In genomic region chr10:3890602-3891352, GRCh38 we compare ENCODE assay signal across 1 cellular context.
A peak's percentile ranks its signal among the peaks of the same experiment; 100 is the strongest.
TF ChIP-seq lines count a peak whose summit lies in the region.

No MANE protein-coding gene starts in this region.

TF ChIP-seq in K562, 482 proteins besides CTCF, POLR2A, EP300 and RAD21 (continued from another document):
- TF ChIP-seq NRF1 (conservative IDR thresholded peaks at IDR 0.05 in 1 of 2, IDR thresholded peaks at IDR 0.05 in 1 of 2) (0 out of 4 replicates have a peak, but pooled peaks of 1 of the 2 experiments have one; percentile 21), CHD4 (IDR thresholded peaks at IDR 0.05; ENCODE audit: insufficient read depth, insufficient replicate concordance, low read depth, low read length, poor library complexity, severe bottlenecking) (no peak), HDAC8 (tag; IDR thresholded peaks at IDR 0.05) (peak; percentile 99), BCL6 (CRISPR knock-in tag; IDR thresholded peaks at IDR 0.05) (peak; percentile 96), MEF2A (IDR thresholded peaks at IDR 0.05; ENCODE audit: control insufficient read depth, low read depth, low read length) (no peak), FOXK1 (CRISPR knock-in tag; IDR thresholded peaks at IDR 0.05; ENCODE audit: borderline replicate concordance) (no peak)
